Comparison of ENCODE assay signal across 1 cellular context in genomic region chr1:89821322-89822108, GRCh38.
TF ChIP-seq lines count a peak whose summit lies in the region.

No MANE protein-coding gene starts in this region.

TF ChIP-seq in HEK293, 187 proteins besides CTCF, POLR2A, EP300 and RAD21 (continued from another document and continues in another):
- TF ChIP-seq, protein P1, sequence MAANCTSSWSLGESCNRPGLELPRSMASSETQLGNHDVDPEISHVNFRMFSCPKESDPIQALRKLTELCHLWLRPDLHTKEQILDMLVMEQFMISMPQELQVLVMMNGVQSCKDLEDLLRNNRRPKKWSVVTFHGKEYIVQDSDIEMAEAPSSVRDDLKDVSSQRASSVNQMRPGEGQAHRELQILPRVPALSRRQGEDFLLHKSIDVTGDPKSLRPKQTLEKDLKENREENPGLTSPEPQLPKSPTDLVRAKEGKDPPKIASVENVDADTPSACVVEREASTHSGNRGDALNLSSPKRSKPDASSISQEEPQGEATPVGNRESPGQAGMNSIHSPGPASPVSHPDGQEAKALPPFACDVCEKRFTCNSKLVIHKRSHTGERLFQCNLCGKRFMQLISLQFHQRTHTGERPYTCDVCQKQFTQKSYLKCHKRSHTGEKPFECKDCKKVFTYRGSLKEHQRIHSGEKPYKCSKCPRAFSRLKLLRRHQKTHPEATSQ (tag by site-specific recombination; IDR thresholded peaks at IDR 0.05): no peak
- TF ChIP-seq GLIS1 (tag by site-specific recombination; IDR thresholded peaks at IDR 0.05): peak; percentile 39
- peak; percentile 46 for TF ChIP-seq ZBTB20 (tag by site-specific recombination; IDR thresholded peaks at IDR 0.05)
- no peak for TF ChIP-seq ZNF133 (tag by site-specific recombination; IDR thresholded peaks at IDR 0.05)
- TF ChIP-seq KLF10 (tag by site-specific recombination; IDR thresholded peaks at IDR 0.05): peak; percentile 43; the same call in 1 of the 2 replicates
- no peak for TF ChIP-seq ZNF658 (tag by site-specific recombination; IDR thresholded peaks at IDR 0.05)
- 0 out of 2 replicates have a peak, but pooled peaks have one; percentile 37 for TF ChIP-seq EGR2 (tag by site-specific recombination; IDR thresholded peaks at IDR 0.05; ENCODE audit: low read depth)
- TF ChIP-seq ZNF670 (tag by site-specific recombination; IDR thresholded peaks at IDR 0.05; ENCODE audit: low read depth): no peak
- TF ChIP-seq ZNF10 (tag by site-specific recombination; IDR thresholded peaks at IDR 0.05): no peak
- no peak for TF ChIP-seq HOXD13 (CRISPR knock-in tag; IDR thresholded peaks at IDR 0.05; ENCODE audit: borderline replicate concordance)
- TF ChIP-seq, protein P2, sequence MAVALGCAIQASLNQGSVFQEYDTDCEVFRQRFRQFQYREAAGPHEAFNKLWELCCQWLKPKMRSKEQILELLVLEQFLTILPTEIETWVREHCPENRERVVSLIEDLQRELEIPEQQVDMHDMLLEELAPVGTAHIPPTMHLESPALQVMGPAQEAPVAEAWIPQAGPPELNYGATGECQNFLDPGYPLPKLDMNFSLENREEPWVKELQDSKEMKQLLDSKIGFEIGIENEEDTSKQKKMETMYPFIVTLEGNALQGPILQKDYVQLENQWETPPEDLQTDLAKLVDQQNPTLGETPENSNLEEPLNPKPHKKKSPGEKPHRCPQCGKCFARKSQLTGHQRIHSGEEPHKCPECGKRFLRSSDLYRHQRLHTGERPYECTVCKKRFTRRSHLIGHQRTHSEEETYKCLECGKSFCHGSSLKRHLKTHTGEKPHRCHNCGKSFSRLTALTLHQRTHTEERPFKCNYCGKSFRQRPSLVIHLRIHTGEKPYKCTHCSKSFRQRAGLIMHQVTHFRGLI (tag by site-specific recombination; IDR thresholded peaks at IDR 0.05): no peak
- TF ChIP-seq ZNF747 (tag by site-specific recombination; IDR thresholded peaks at IDR 0.05): no peak
- TF ChIP-seq ZNF157 (tag by site-specific recombination; IDR thresholded peaks at IDR 0.05): no peak
- TF ChIP-seq ZNF561 (tag by site-specific recombination; IDR thresholded peaks at IDR 0.05; ENCODE audit: borderline replicate concordance): peak; percentile 77; the same call in 1 of the 2 replicates
- TF ChIP-seq KLF8 (tag by site-specific recombination; IDR thresholded peaks at IDR 0.05): peak; percentile 86
- TF ChIP-seq, protein P3, sequence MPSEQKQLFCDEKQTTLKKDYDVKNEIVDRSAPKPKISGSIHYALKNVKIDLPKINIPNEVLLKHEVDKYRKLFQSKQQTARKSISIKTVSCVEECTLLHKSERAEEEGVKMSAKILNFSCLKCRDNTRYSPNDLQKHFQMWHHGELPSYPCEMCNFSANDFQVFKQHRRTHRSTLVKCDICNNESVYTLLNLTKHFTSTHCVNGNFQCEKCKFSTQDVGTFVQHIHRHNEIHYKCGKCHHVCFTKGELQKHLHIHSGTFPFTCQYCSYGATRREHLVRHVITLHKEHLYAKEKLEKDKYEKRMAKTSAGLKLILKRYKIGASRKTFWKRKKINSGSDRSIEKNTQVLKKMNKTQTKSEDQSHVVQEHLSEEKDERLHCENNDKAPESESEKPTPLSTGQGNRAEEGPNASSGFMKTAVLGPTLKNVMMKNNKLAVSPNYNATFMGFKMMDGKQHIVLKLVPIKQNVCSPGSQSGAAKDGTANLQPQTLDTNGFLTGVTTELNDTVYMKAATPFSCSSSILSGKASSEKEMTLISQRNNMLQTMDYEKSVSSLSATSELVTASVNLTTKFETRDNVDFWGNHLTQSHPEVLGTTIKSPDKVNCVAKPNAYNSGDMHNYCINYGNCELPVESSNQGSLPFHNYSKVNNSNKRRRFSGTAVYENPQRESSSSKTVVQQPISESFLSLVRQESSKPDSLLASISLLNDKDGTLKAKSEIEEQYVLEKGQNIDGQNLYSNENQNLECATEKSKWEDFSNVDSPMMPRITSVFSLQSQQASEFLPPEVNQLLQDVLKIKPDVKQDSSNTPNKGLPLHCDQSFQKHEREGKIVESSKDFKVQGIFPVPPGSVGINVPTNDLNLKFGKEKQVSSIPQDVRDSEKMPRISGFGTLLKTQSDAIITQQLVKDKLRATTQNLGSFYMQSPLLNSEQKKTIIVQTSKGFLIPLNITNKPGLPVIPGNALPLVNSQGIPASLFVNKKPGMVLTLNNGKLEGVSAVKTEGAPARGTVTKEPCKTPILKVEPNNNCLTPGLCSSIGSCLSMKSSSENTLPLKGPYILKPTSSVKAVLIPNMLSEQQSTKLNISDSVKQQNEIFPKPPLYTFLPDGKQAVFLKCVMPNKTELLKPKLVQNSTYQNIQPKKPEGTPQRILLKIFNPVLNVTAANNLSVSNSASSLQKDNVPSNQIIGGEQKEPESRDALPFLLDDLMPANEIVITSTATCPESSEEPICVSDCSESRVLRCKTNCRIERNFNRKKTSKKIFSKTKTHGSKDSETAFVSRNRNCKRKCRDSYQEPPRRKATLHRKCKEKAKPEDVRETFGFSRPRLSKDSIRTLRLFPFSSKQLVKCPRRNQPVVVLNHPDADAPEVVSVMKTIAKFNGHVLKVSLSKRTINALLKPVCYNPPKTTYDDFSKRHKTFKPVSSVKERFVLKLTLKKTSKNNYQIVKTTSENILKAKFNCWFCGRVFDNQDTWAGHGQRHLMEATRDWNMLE (tag by site-specific recombination; conservative IDR thresholded peaks at IDR 0.05; ENCODE audit: low read depth): no peak
- 0 out of 2 replicates have a peak, but pooled peaks have one; percentile 23 for TF ChIP-seq ZNF76 (tag by site-specific recombination; IDR thresholded peaks at IDR 0.05; ENCODE audit: borderline replicate concordance, low read depth)
- no peak for TF ChIP-seq ZNF239 (tag by site-specific recombination; IDR thresholded peaks at IDR 0.05)
- no peak for TF ChIP-seq TCF7L2 (IDR thresholded peaks at IDR 0.05; ENCODE audit: borderline replicate concordance, low read depth, low read length)
- peak; percentile 80; the same call in 1 of the 2 replicates for TF ChIP-seq KLF9 (tag by site-specific recombination; IDR thresholded peaks at IDR 0.05; ENCODE audit: low read depth)
- no peak for TF ChIP-seq ZNF704 (tag by site-specific recombination; IDR thresholded peaks at IDR 0.05)
- TF ChIP-seq, protein P4, sequence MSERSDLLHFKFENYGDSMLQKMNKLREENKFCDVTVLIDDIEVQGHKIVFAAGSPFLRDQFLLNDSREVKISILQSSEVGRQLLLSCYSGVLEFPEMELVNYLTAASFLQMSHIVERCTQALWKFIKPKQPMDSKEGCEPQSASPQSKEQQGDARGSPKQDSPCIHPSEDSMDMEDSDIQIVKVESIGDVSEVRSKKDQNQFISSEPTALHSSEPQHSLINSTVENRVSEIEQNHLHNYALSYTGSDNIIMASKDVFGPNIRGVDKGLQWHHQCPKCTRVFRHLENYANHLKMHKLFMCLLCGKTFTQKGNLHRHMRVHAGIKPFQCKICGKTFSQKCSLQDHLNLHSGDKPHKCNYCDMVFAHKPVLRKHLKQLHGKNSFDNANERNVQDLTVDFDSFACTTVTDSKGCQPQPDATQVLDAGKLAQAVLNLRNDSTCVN (tag by site-specific recombination; optimal IDR thresholded peaks at IDR 0.05): peak; percentile 85
- TF ChIP-seq ZNF626 (tag by site-specific recombination; IDR thresholded peaks at IDR 0.05): no peak
- no peak for TF ChIP-seq ZNF354C (tag by site-specific recombination; IDR thresholded peaks at IDR 0.05; ENCODE audit: borderline replicate concordance, low read depth)
- TF ChIP-seq ZNF791 (tag by site-specific recombination; IDR thresholded peaks at IDR 0.05): no peak
- TF ChIP-seq ZXDB (tag by site-specific recombination; IDR thresholded peaks at IDR 0.05): peak; percentile 49; the same call in 1 of the 2 replicates
- TF ChIP-seq WT1 (tag by site-specific recombination; IDR thresholded peaks at IDR 0.05): no peak
- no peak for TF ChIP-seq ZNF776 (tag by site-specific recombination; IDR thresholded peaks at IDR 0.05; ENCODE audit: borderline replicate concordance)
- TF ChIP-seq ZNF549 (tag by site-specific recombination; IDR thresholded peaks at IDR 0.05): 0 out of 2 replicates have a peak, but pooled peaks have one; percentile 34
- TF ChIP-seq ZNF416 (tag by site-specific recombination; IDR thresholded peaks at IDR 0.05): no peak
- TF ChIP-seq GFI1B (tag by site-specific recombination; IDR thresholded peaks at IDR 0.05): no peak
- no peak for TF ChIP-seq ZNF146 (tag by site-specific recombination; IDR thresholded peaks at IDR 0.05)
- peak; percentile 83; the same call in 1 of the 2 replicates for TF ChIP-seq GLIS2 (tag by site-specific recombination; IDR thresholded peaks at IDR 0.05)
- peak; percentile 74 for TF ChIP-seq ZFHX2 (tag by site-specific recombination; conservative IDR thresholded peaks at IDR 0.05)
- peak; percentile 38; the same call in 1 of the 2 replicates for TF ChIP-seq ZEB2 (tag by site-specific recombination; IDR thresholded peaks at IDR 0.05)
- no peak for TF ChIP-seq ZBTB1 (tag by site-specific recombination; IDR thresholded peaks at IDR 0.05)
- TF ChIP-seq ZNF24 (tag by site-specific recombination; IDR thresholded peaks at IDR 0.05): no peak
- TF ChIP-seq FEZF1 (tag by site-specific recombination; IDR thresholded peaks at IDR 0.05): no peak
- TF ChIP-seq ZNF324 (tag by site-specific recombination; IDR thresholded peaks at IDR 0.05): no peak
- TF ChIP-seq ZNF571 (tag by site-specific recombination; IDR thresholded peaks at IDR 0.05): no peak
- TF ChIP-seq, protein P5, sequence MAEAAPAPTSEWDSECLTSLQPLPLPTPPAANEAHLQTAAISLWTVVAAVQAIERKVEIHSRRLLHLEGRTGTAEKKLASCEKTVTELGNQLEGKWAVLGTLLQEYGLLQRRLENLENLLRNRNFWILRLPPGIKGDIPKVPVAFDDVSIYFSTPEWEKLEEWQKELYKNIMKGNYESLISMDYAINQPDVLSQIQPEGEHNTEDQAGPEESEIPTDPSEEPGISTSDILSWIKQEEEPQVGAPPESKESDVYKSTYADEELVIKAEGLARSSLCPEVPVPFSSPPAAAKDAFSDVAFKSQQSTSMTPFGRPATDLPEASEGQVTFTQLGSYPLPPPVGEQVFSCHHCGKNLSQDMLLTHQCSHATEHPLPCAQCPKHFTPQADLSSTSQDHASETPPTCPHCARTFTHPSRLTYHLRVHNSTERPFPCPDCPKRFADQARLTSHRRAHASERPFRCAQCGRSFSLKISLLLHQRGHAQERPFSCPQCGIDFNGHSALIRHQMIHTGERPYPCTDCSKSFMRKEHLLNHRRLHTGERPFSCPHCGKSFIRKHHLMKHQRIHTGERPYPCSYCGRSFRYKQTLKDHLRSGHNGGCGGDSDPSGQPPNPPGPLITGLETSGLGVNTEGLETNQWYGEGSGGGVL (tag by site-specific recombination; IDR thresholded peaks at IDR 0.05): 0 out of 2 replicates have a peak, but pooled peaks have one; percentile 18
- TF ChIP-seq ZBTB21 (tag by site-specific recombination; IDR thresholded peaks at IDR 0.05): no peak
- TF ChIP-seq ZBTB8A (tag by site-specific recombination; IDR thresholded peaks at IDR 0.05): peak; percentile 48; the same call in 1 of the 2 replicates
- no peak for TF ChIP-seq ZNF37A (tag by site-specific recombination; IDR thresholded peaks at IDR 0.05)
- no peak for TF ChIP-seq HOXA7 (CRISPR knock-in tag; IDR thresholded peaks at IDR 0.05; ENCODE audit: borderline replicate concordance)
- TF ChIP-seq ZFP3 (tag by site-specific recombination; IDR thresholded peaks at IDR 0.05; ENCODE audit: low read depth): no peak
- no peak for TF ChIP-seq ELK4 (IDR thresholded peaks at IDR 0.05; ENCODE audit: borderline replicate concordance, low read depth, low read length)
- TF ChIP-seq IKZF3 (tag by site-specific recombination; IDR thresholded peaks at IDR 0.05): 0 out of 2 replicates have a peak, but pooled peaks have one; percentile 7
- 0 out of 2 replicates have a peak, but pooled peaks have one; percentile 25 for TF ChIP-seq ZBTB11 (tag by site-specific recombination; conservative IDR thresholded peaks at IDR 0.05; ENCODE audit: low read depth)
- no peak for TF ChIP-seq ZNF707 (tag by site-specific recombination; IDR thresholded peaks at IDR 0.05)
- TF ChIP-seq, protein P6, sequence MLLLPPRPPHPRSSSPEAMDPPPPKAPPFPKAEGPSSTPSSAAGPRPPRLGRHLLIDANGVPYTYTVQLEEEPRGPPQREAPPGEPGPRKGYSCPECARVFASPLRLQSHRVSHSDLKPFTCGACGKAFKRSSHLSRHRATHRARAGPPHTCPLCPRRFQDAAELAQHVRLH (tag by site-specific recombination; IDR thresholded peaks at IDR 0.05): no peak
- TF ChIP-seq ZNF473 (tag by site-specific recombination; IDR thresholded peaks at IDR 0.05): no peak
